In the genomic region with DNA sequence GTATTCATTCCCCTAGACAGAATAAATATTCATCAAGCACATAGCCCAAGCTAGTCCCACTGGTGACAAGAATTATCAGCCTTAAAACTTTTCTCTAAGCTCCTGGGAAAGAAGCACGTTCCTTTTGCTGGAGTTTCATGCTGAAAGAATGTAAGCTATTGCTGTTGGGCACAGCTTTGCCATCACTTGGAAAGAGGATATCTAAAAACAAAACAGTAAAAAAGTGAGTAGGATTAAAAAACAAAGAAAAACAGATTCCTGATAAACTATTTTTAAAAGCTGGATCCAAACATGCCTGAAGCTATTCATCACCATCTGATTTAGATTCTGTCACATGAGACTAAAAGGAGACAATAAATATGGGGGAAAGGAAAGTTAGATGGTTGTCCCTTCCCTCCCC, we compare ENCODE assay signal across 21 cellular contexts.
DNase-seq lines count a peak whose midpoint lies in the region; ATAC-seq, FAIRE-seq and TF ChIP-seq lines count a peak whose summit lies in the region.
"Had no signal": no experiment of that assay in that cellular context is flagged by ENCODE, and none has a peak within 500 bp of the region (broad histone marks: within the 10 kb centered on the region; RNA-seq: fewer than 3 reads in every experiment).

No MANE protein-coding gene starts in this region.

- H3K4me1 ChIP-seq in fibroblast of lung (ENCODE audit: control insufficient read depth, extremely low read depth, insufficient read depth, low read length): peaks cover 5% of the 10 kb centered on the region
- H3K4me1 ChIP-seq in effector memory CD4-positive, alpha-beta T cell (ENCODE audit: control insufficient read depth, insufficient read depth, low read length, poor library complexity, severe bottlenecking): no peaks in the 10 kb centered on the region
- H3K4me1 ChIP-seq: suprapubic skin had no signal

- H3K9me3 ChIP-seq in fibroblast of lung (ENCODE audit: control insufficient read depth, insufficient read depth, low read depth, low read length): no peaks in the 10 kb centered on the region
- H3K9me3 ChIP-seq in effector memory CD4-positive, alpha-beta T cell (ENCODE audit: control insufficient read depth, low read length): no peaks in the 10 kb centered on the region
- H3K9me3 ChIP-seq: mucosa of descending colon, suprapubic skin had no signal

- no peak for FAIRE-seq in urothelium cell line (lab: Jason Lieb, UNC)
- FAIRE-seq: frontal cortex, islet of Langerhans had no signal

- H3K36me3 ChIP-seq in fibroblast of lung (ENCODE audit: control insufficient read depth, insufficient read depth, low read length): no peaks in the 10 kb centered on the region
- H3K36me3 ChIP-seq in effector memory CD4-positive, alpha-beta T cell (ENCODE audit: control insufficient read depth, insufficient read depth, low read length): no peaks in the 10 kb centered on the region
- H3K36me3 ChIP-seq: suprapubic skin had no signal

- no peaks in the 10 kb centered on the region for H4K20me1 ChIP-seq in fibroblast of lung (ENCODE audit: control insufficient read depth, extremely low read depth, insufficient read depth, low read length)

- DNase-seq in AG20443 (ENCODE audit: low spot score) (peak; percentile 58), RPMI7951 (ENCODE audit: low read depth) (peak; percentile 37), fibroblast of lung (ENCODE audit: low read depth in 2 of 2) (peak; percentile 41 to 82), non-pigmented ciliary epithelial cell (ENCODE audit: low read depth) (peak; percentile 60), ACHN (no peak), urothelium cell line (ENCODE audit: low spot score) (no peak)
- DNase-seq in effector memory CD4-positive, alpha-beta T cell: no peak
- DNase-seq: activated CD4-positive, alpha-beta T cell treated with anti-CD3 and anti-CD28 coated beads for 36 hours; activated naive CD8-positive, alpha-beta T cell treated with anti-CD3 and anti-CD28 coated beads, Interleukin-2, amount 10 ng/mL, durations not matched to agents 7 days and 5 days; activated T-cell treated with anti-CD3 and anti-CD28 coated beads, Interleukin-2, amount 50 U/mL, for 24 hours; CD4-positive, CD25-positive, alpha-beta regulatory T cell; dermis blood vessel endothelial cell; NCI-H187 treated with DMSO at 0.1 percent for 48 hours; NCI-H526 had no signal

- no peak overlapping the region for H3K9ac ChIP-seq in fibroblast of lung (ENCODE audit: insufficient read depth, low read length)
- H3K9ac ChIP-seq: parathyroid adenoma had no signal

- no peak overlapping the region for H3K27ac ChIP-seq in fibroblast of lung (ENCODE audit: insufficient read depth, low read length)
- H3K27ac ChIP-seq in effector memory CD4-positive, alpha-beta T cell (ENCODE audit: insufficient read depth, low read length, poor library complexity, severe bottlenecking): no peak overlapping the region
- H3K27ac ChIP-seq: parathyroid adenoma, RWPE1, suprapubic skin had no signal

- H3K4me3 ChIP-seq in fibroblast of lung (replicated peaks in 1 of 4; ENCODE audit: control extremely low read depth in 1 of 4, insufficient read depth in 1 of 4, low read depth in 3 of 4, low read length in 4 of 4): no peak overlapping the region
- H3K4me3 ChIP-seq in effector memory CD4-positive, alpha-beta T cell (ENCODE audit: insufficient read depth, low read depth, low read length, poor library complexity, severe bottlenecking): no peak overlapping the region
- H3K4me3 ChIP-seq: mucosa of descending colon, suprapubic skin had no signal

- H3K27me3 ChIP-seq in fibroblast of lung (ENCODE audit: control insufficient read depth, insufficient read depth, low read length): no peaks in the 10 kb centered on the region
- no peaks in the 10 kb centered on the region for H3K27me3 ChIP-seq in effector memory CD4-positive, alpha-beta T cell (replicated peaks; ENCODE audit: control insufficient read depth, insufficient read depth, low read length, poor library complexity, severe bottlenecking)
- H3K27me3 ChIP-seq: suprapubic skin had no signal

- no peak for TF ChIP-seq CTCF in fibroblast of lung (conservative IDR thresholded peaks at IDR 0.05 in 1 of 2, IDR thresholded peaks at IDR 0.05 in 1 of 2; ENCODE audit: low read depth in 1 of 2, low read length in 2 of 2)

- H3K79me2 ChIP-seq in fibroblast of lung (ENCODE audit: control insufficient read depth, insufficient read depth, low read length): no peaks in the 10 kb centered on the region
- H3K79me2 ChIP-seq: parathyroid adenoma had no signal

- ATAC-seq in GM18520 (IDR thresholded peaks at IDR 0.05; ENCODE audit: unreplicated experiment): no peak
- ATAC-seq: activated CD4-positive, alpha-beta T cell treated with anti-CD3 and anti-CD28 coated beads for 36 hours had no signal

- in situ Hi-C loops in ACHN (cut with HindIII; ENCODE audit: low pct_ligation_motif_present, low pct_unique_long_range_greater_than_20kb, low sequenced_read_pairs): no loop called here

- H3K4me2 ChIP-seq in fibroblast of lung (ENCODE audit: extremely low read depth, insufficient read depth, low read length): no peak overlapping the region

- H2AFZ ChIP-seq in fibroblast of lung (ENCODE audit: low read length): no peak overlapping the region
- H2AFZ ChIP-seq: parathyroid adenoma had no signal

Comparison
In these comparisons a context has a peak if more than half of its experiments do, and no peak if none do; other contexts are left out.
1. DNase-seq: peak in AG20443 (single experiment), RPMI7951 (single experiment), fibroblast of lung (2 of 2) and non-pigmented ciliary epithelial cell (single experiment); none in ACHN (single experiment), effector memory CD4-positive, alpha-beta T cell (0 of 3) and urothelium cell line (single experiment).